17 cellular contexts compared by ENCODE assay signal in the genomic region with DNA sequence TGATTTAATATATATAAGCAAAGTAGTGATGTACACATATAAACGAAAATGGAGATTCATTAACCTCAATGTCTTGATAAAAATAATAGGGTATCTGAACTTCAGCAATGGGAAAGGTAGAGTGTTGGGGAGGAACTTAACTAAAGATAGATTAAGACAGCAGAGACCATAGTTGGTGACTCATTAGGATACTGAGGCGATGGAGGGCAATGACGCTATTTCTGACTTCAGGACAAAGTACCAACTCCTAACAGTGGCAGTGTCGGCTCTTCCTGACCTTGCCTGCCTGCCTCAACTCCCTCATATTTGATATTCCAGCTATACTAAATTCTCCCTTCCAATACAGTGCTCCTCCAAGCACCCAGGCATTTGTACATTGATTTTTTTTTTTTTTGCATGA.
DNase-seq lines count a peak whose midpoint lies in the region; ATAC-seq and TF ChIP-seq lines count a peak whose summit lies in the region.
"Had no signal": no experiment of that assay in that cellular context is flagged by ENCODE, and none has a peak within 500 bp of the region (broad histone marks: within the 10 kb centered on the region; RNA-seq: fewer than 3 reads in every experiment).

No MANE protein-coding gene starts in this region.

- H3K27me3 ChIP-seq in hepatocyte = no peaks in the 10 kb centered on the region
- H3K27me3 ChIP-seq: MG63, Peyer's patch had no signal

- no peaks in the 10 kb centered on the region for H4K20me1 ChIP-seq in hepatocyte (ENCODE audit: insufficient read depth, poor library complexity, severe bottlenecking)

- H3K4me2 ChIP-seq in hepatocyte = peak overlapping the region; percentile 43
- H3K4me2 ChIP-seq: GM23338 had no signal

- no peaks in the 10 kb centered on the region for H3K9me3 ChIP-seq in hepatocyte (ENCODE audit: low read depth)
- H3K9me3 ChIP-seq: MG63, Peyer's patch had no signal

- TF ChIP-seq CTCF in HFFc6 (IDR thresholded peaks at IDR 0.05) = no peak
- TF ChIP-seq CTCF in hepatocyte (IDR thresholded peaks at IDR 0.05; ENCODE audit: poor library complexity) = no peak
- TF ChIP-seq CTCF in osteocyte (IDR thresholded peaks at IDR 0.05) = no peak

- peaks cover 35% of the 10 kb centered on the region for H3K79me2 ChIP-seq in hepatocyte

- peaks cover 30% of the 10 kb centered on the region for H3K4me1 ChIP-seq in hepatocyte (ENCODE audit: insufficient read depth)
- H3K4me1 ChIP-seq: Peyer's patch had no signal

- no peak overlapping the region for H2AFZ ChIP-seq in hepatocyte
- H2AFZ ChIP-seq: GM23338 had no signal

- H3K36me3 ChIP-seq in hepatocyte (replicated peaks; ENCODE audit: insufficient read depth, low read depth) = no peaks in the 10 kb centered on the region
- H3K36me3 ChIP-seq: MG63, Peyer's patch had no signal

- H3K36me3 Mint-ChIP-seq in HFFc6 (ENCODE audit: low read depth) = peaks cover 10% of the 10 kb centered on the region
- H3K36me3 Mint-ChIP-seq in osteocyte (ENCODE audit: unreplicated experiment) = no peaks in the 10 kb centered on the region
- H3K36me3 Mint-ChIP-seq in stimulated activated effector memory CD8-positive, alpha-beta T cell treated with anti-CD3 and anti-CD28 coated beads, Interleukin-12 subunit alpha, Interleukin-12 subunit beta, amount 100 ng/mL, for 72 hours = no peaks in the 10 kb centered on the region

- H3K9me2 ChIP-seq in hepatocyte (replicated peaks; ENCODE audit: insufficient read depth) = no peaks in the 10 kb centered on the region

- H3K27ac ChIP-seq in hepatocyte = peak overlapping the region; percentile 58
- H3K27ac ChIP-seq: Peyer's patch had no signal

- H3K27ac Mint-ChIP-seq in HFFc6 = peak overlapping the region; percentile 58
- H3K27ac Mint-ChIP-seq in osteocyte (ENCODE audit: unreplicated experiment) = peak overlapping the region; percentile 35
- H3K27ac Mint-ChIP-seq in stimulated activated effector memory CD8-positive, alpha-beta T cell treated with anti-CD3 and anti-CD28 coated beads, Interleukin-12 subunit alpha, Interleukin-12 subunit beta, amount 100 ng/mL, for 72 hours = no peak overlapping the region
- H3K27ac Mint-ChIP-seq: B cell; CD4-positive, alpha-beta T cell; GM23338 had no signal

- ATAC-seq in stimulated activated effector memory CD8-positive, alpha-beta T cell treated with anti-CD3 and anti-CD28 coated beads, Interleukin-12 subunit alpha, Interleukin-12 subunit beta, amount 100 ng/mL, for 72 hours = no peak
- no peak for ATAC-seq in HG02885 (IDR thresholded peaks at IDR 0.05; ENCODE audit: poor library complexity, unreplicated experiment)
- ATAC-seq: GM23338, HepG2 had no signal

- WGBS in hepatocyte (ENCODE audit: low lambda C conversion rate, missing lambda C conversion rate) = 51% methylated on average over 4 of the region's 4 CpGs

- H3K27me3 Mint-ChIP-seq in HFFc6 (ENCODE audit: insufficient read depth) = no peaks in the 10 kb centered on the region; the same call in 1 of the 2 replicates
- no peaks in the 10 kb centered on the region for H3K27me3 Mint-ChIP-seq in osteocyte (ENCODE audit: unreplicated experiment)
- H3K27me3 Mint-ChIP-seq: B cell; CD4-positive, alpha-beta T cell had no signal

- H3K9me3 Mint-ChIP-seq in HFFc6 (no peaks in the 10 kb centered on the region), osteocyte (ENCODE audit: unreplicated experiment) (no peaks in the 10 kb centered on the region)
- peaks cover 5% of the 10 kb centered on the region for H3K9me3 Mint-ChIP-seq in stimulated activated effector memory CD8-positive, alpha-beta T cell treated with anti-CD3 and anti-CD28 coated beads, Interleukin-12 subunit alpha, Interleukin-12 subunit beta, amount 100 ng/mL, for 72 hours
- H3K9me3 Mint-ChIP-seq: GM23338 had no signal

- H3K4me3 ChIP-seq in hepatocyte = no peak overlapping the region
- H3K4me3 ChIP-seq: GM23338, MG63, Peyer's patch had no signal

- H3K4me3 Mint-ChIP-seq in HFFc6 = peak overlapping the region; percentile 17
- H3K4me3 Mint-ChIP-seq in osteocyte (ENCODE audit: unreplicated experiment) = no peak overlapping the region
- H3K4me3 Mint-ChIP-seq in stimulated activated effector memory CD8-positive, alpha-beta T cell treated with anti-CD3 and anti-CD28 coated beads, Interleukin-12 subunit alpha, Interleukin-12 subunit beta, amount 100 ng/mL, for 72 hours = no peak overlapping the region
- H3K4me3 Mint-ChIP-seq: B cell; CD4-positive, alpha-beta T cell; GM23338 had no signal

- DNase-seq in HFFc6 (no peak), amniotic epithelial cell (ENCODE audit: low read depth) (peak; percentile 59), hepatocyte (ENCODE audit: low spot score) (peak; percentile 41), osteocyte (ENCODE audit: extremely low spot score, unreplicated experiment) (no peak), activated gamma-delta T cell treated with Interleukin-2 at 50 U/mL for 16 hours (no peak)
- no peak for DNase-seq in stimulated activated effector memory CD8-positive, alpha-beta T cell treated with anti-CD3 and anti-CD28 coated beads, Interleukin-12 subunit alpha, Interleukin-12 subunit beta, amount 100 ng/mL, for 72 hours (ENCODE audit: low spot score in 2 of 2)
- DNase-seq: CD4-positive, alpha-beta T cell; DMS79; MG63; NCI-H1105; NCI-H187; NCI-H774; Peyer's patch had no signal

- peaks cover 95% of the 10 kb centered on the region for H3K4me1 Mint-ChIP-seq in HFFc6 (ENCODE audit: low read depth)
- H3K4me1 Mint-ChIP-seq in osteocyte (ENCODE audit: unreplicated experiment) = peaks cover 58% of the 10 kb centered on the region
- H3K4me1 Mint-ChIP-seq in stimulated activated effector memory CD8-positive, alpha-beta T cell treated with anti-CD3 and anti-CD28 coated beads, Interleukin-12 subunit alpha, Interleukin-12 subunit beta, amount 100 ng/mL, for 72 hours = no peaks in the 10 kb centered on the region
- H3K4me1 Mint-ChIP-seq: B cell had no signal

Comparison
In these comparisons a context has a peak if more than half of its experiments do, and no peak if none do; other contexts are left out.
1. DNase-seq: peak in amniotic epithelial cell (single experiment) and hepatocyte (single experiment); none in HFFc6 (single experiment), osteocyte (single experiment), stimulated activated effector memory CD8-positive, alpha-beta T cell treated with anti-CD3 and anti-CD28 coated beads, Interleukin-12 subunit alpha, Interleukin-12 subunit beta, amount 100 ng/mL, for 72 hours (0 of 2) and activated gamma-delta T cell treated with Interleukin-2 at 50 U/mL for 16 hours (single experiment).